In genomic region chr6:169169375-169169774, GRCh38 we compare ENCODE assay signal across 1 cellular context.
TF ChIP-seq lines count a peak whose summit lies in the region.

No MANE protein-coding gene starts in this region.

TF ChIP-seq in SK-N-SH, 30 proteins besides CTCF, POLR2A, EP300 and RAD21 (continued from another document):
- TF ChIP-seq, protein P1, sequence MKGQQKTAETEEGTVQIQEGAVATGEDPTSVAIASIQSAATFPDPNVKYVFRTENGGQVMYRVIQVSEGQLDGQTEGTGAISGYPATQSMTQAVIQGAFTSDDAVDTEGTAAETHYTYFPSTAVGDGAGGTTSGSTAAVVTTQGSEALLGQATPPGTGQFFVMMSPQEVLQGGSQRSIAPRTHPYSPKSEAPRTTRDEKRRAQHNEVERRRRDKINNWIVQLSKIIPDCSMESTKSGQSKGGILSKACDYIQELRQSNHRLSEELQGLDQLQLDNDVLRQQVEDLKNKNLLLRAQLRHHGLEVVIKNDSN (IDR thresholded peaks at IDR 0.05; ENCODE audit: borderline replicate concordance, low read depth) = no peak
